In genomic region chr2:173965372-173966025, GRCh38 we compare ENCODE assay signal across 1 cellular context.
TF ChIP-seq lines count a peak whose summit lies in the region.

SP3 (minus strand) TSS chr2:173965373; CDS start chr2:173965171, 202 bp downstream.

TF ChIP-seq in WTC11, 78 proteins besides CTCF, POLR2A, EP300 and RAD21 (continued from another document):
- TF ChIP-seq ARID4B (CRISPR knock-in tag; IDR thresholded peaks at IDR 0.05; ENCODE audit: borderline replicate concordance) (peak; percentile 73), USF1 (CRISPR knock-in tag; IDR thresholded peaks at IDR 0.05) (0 out of 2 replicates have a peak, but pooled peaks have one; percentile 49), ZNF671 (CRISPR knock-in tag; IDR thresholded peaks at IDR 0.05) (no peak), ESRRA (CRISPR knock-in tag; IDR thresholded peaks at IDR 0.05; ENCODE audit: borderline replicate concordance) (peak; percentile 72; the same call in 1 of the 2 replicates), FOXK1 (CRISPR knock-in tag; IDR thresholded peaks at IDR 0.05) (peak; percentile 83; the same call in 1 of the 2 replicates), GRHL2 (CRISPR knock-in tag; IDR thresholded peaks at IDR 0.05; ENCODE audit: insufficient replicate concordance, severe bottlenecking) (no peak), SOX15 (CRISPR knock-in tag; IDR thresholded peaks at IDR 0.05) (no peak), TP53 (CRISPR knock-in tag; IDR thresholded peaks at IDR 0.05) (no peak), FOXJ3 (CRISPR knock-in tag; IDR thresholded peaks at IDR 0.05; ENCODE audit: borderline replicate concordance) (no peak), CREM (CRISPR knock-in tag; IDR thresholded peaks at IDR 0.05) (no peak), SMAD4 (CRISPR knock-in tag; IDR thresholded peaks at IDR 0.05) (no peak), ZNF263 (CRISPR knock-in tag; IDR thresholded peaks at IDR 0.05; ENCODE audit: low read depth) (no peak), ZBTB21 (CRISPR knock-in tag; IDR thresholded peaks at IDR 0.05; ENCODE audit: borderline replicate concordance) (no peak), NFATC4 (CRISPR knock-in tag; IDR thresholded peaks at IDR 0.05) (no peak), MXD4 (CRISPR knock-in tag; IDR thresholded peaks at IDR 0.05; ENCODE audit: borderline replicate concordance) (no peak), CREB1 (CRISPR knock-in tag; IDR thresholded peaks at IDR 0.05) (no peak), ZNF416 (CRISPR knock-in tag; IDR thresholded peaks at IDR 0.05) (no peak), TEAD4 (CRISPR knock-in tag; IDR thresholded peaks at IDR 0.05) (no peak), NR2C2 (CRISPR knock-in tag; IDR thresholded peaks at IDR 0.05) (no peak), GABPB1 (CRISPR knock-in tag; IDR thresholded peaks at IDR 0.05) (peak; percentile 52), E2F4 (CRISPR knock-in tag; IDR thresholded peaks at IDR 0.05; ENCODE audit: borderline replicate concordance, low read depth) (no peak; the same call in 1 of the 2 replicates), GTF2I (CRISPR knock-in tag; conservative IDR thresholded peaks at IDR 0.05) (no peak), JUN (CRISPR knock-in tag; IDR thresholded peaks at IDR 0.05) (0 out of 2 replicates have a peak, but pooled peaks have one; percentile 38), RORB (CRISPR knock-in tag; IDR thresholded peaks at IDR 0.05) (no peak), NFYB (CRISPR knock-in tag; conservative IDR thresholded peaks at IDR 0.05; ENCODE audit: low read depth) (peak; percentile 89), E2F1 (CRISPR knock-in tag; IDR thresholded peaks at IDR 0.05) (no peak), ZNF317 (CRISPR knock-in tag; IDR thresholded peaks at IDR 0.05; ENCODE audit: borderline replicate concordance, low read depth) (no peak)
- TF ChIP-seq, protein P1, sequence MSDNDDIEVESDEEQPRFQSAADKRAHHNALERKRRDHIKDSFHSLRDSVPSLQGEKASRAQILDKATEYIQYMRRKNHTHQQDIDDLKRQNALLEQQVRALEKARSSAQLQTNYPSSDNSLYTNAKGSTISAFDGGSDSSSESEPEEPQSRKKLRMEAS (CRISPR knock-in tag; IDR thresholded peaks at IDR 0.05), result peak; percentile 71; the same call in 1 of the 2 replicates
- TF ChIP-seq, protein P2, sequence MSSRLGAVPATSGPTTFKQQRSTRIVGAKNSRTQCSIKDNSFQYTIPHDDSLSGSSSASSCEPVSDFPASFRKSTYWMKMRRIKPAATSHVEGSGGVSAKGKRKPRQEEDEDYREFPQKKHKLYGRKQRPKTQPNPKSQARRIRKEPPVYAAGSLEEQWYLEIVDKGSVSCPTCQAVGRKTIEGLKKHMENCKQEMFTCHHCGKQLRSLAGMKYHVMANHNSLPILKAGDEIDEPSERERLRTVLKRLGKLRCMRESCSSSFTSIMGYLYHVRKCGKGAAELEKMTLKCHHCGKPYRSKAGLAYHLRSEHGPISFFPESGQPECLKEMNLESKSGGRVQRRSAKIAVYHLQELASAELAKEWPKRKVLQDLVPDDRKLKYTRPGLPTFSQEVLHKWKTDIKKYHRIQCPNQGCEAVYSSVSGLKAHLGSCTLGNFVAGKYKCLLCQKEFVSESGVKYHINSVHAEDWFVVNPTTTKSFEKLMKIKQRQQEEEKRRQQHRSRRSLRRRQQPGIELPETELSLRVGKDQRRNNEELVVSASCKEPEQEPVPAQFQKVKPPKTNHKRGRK (CRISPR knock-in tag; IDR thresholded peaks at IDR 0.05; ENCODE audit: borderline replicate concordance), result no peak
- TF ChIP-seq, protein P3, sequence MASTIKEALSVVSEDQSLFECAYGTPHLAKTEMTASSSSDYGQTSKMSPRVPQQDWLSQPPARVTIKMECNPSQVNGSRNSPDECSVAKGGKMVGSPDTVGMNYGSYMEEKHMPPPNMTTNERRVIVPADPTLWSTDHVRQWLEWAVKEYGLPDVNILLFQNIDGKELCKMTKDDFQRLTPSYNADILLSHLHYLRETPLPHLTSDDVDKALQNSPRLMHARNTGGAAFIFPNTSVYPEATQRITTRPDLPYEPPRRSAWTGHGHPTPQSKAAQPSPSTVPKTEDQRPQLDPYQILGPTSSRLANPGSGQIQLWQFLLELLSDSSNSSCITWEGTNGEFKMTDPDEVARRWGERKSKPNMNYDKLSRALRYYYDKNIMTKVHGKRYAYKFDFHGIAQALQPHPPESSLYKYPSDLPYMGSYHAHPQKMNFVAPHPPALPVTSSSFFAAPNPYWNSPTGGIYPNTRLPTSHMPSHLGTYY (CRISPR knock-in tag; IDR thresholded peaks at IDR 0.05), result no peak
- TF ChIP-seq, protein P4, sequence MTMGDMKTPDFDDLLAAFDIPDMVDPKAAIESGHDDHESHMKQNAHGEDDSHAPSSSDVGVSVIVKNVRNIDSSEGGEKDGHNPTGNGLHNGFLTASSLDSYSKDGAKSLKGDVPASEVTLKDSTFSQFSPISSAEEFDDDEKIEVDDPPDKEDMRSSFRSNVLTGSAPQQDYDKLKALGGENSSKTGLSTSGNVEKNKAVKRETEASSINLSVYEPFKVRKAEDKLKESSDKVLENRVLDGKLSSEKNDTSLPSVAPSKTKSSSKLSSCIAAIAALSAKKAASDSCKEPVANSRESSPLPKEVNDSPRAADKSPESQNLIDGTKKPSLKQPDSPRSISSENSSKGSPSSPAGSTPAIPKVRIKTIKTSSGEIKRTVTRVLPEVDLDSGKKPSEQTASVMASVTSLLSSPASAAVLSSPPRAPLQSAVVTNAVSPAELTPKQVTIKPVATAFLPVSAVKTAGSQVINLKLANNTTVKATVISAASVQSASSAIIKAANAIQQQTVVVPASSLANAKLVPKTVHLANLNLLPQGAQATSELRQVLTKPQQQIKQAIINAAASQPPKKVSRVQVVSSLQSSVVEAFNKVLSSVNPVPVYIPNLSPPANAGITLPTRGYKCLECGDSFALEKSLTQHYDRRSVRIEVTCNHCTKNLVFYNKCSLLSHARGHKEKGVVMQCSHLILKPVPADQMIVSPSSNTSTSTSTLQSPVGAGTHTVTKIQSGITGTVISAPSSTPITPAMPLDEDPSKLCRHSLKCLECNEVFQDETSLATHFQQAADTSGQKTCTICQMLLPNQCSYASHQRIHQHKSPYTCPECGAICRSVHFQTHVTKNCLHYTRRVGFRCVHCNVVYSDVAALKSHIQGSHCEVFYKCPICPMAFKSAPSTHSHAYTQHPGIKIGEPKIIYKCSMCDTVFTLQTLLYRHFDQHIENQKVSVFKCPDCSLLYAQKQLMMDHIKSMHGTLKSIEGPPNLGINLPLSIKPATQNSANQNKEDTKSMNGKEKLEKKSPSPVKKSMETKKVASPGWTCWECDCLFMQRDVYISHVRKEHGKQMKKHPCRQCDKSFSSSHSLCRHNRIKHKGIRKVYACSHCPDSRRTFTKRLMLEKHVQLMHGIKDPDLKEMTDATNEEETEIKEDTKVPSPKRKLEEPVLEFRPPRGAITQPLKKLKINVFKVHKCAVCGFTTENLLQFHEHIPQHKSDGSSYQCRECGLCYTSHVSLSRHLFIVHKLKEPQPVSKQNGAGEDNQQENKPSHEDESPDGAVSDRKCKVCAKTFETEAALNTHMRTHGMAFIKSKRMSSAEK (CRISPR knock-in tag; IDR thresholded peaks at IDR 0.05; ENCODE audit: borderline replicate concordance), result no peak
- TF ChIP-seq, protein P5, sequence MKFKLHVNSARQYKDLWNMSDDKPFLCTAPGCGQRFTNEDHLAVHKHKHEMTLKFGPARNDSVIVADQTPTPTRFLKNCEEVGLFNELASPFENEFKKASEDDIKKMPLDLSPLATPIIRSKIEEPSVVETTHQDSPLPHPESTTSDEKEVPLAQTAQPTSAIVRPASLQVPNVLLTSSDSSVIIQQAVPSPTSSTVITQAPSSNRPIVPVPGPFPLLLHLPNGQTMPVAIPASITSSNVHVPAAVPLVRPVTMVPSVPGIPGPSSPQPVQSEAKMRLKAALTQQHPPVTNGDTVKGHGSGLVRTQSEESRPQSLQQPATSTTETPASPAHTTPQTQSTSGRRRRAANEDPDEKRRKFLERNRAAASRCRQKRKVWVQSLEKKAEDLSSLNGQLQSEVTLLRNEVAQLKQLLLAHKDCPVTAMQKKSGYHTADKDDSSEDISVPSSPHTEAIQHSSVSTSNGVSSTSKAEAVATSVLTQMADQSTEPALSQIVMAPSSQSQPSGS (CRISPR knock-in tag; IDR thresholded peaks at IDR 0.05; ENCODE audit: borderline replicate concordance, low read depth), result no peak
TF ChIP-seq in WTC11: peak in this region for 23.
